24 cellular contexts compared by ENCODE assay signal in genomic region chr3:124960205-124960604, GRCh38. TPM values are rescaled to one million over a fixed set of nuclear protein-coding genes. Genes with fewer than 3 reads are reported as not detected.
DNase-seq lines count a peak whose midpoint lies in the region; ATAC-seq and TF ChIP-seq lines count a peak whose summit lies in the region.
"Had no signal": no experiment of that assay in that cellular context is flagged by ENCODE, and none has a peak within 500 bp of the region (broad histone marks: within the 10 kb centered on the region; RNA-seq: fewer than 3 reads in every experiment).

No MANE protein-coding gene starts in this region.

- H3K36me3 ChIP-seq in mammary epithelial cell (ENCODE audit: insufficient read depth, low read length) (no peaks in the 10 kb centered on the region), breast epithelium (no peaks in the 10 kb centered on the region), endodermal cell (ENCODE audit: control insufficient read depth, insufficient read depth, low read length) (no peaks in the 10 kb centered on the region)
- H3K36me3 ChIP-seq: BE2C; BLaER1 treated with 17β-estradiol and CSF1 and Interleukin-3, amounts not matched to agents 10 nM and 100 nM; HAP-1 had no signal

- H3K27ac ChIP-seq in mammary epithelial cell (ENCODE audit: insufficient read depth, low read depth, low read length) (no peak overlapping the region), breast epithelium (no peak overlapping the region), endodermal cell (ENCODE audit: low read depth, low read length) (no peak overlapping the region)
- H3K27ac ChIP-seq: A549; BLaER1 treated with 17β-estradiol and CSF1 and Interleukin-3, amounts not matched to agents 10 nM and 100 nM had no signal

- H3K4me3 Mint-ChIP-seq in endodermal cell: no peak overlapping the region
- no peak overlapping the region for H3K4me3 Mint-ChIP-seq in glutamatergic neuron (ENCODE audit: unreplicated experiment)
- no peak overlapping the region for H3K4me3 Mint-ChIP-seq in WTC11
- H3K4me3 Mint-ChIP-seq in effector memory CD8-positive, alpha-beta T cell: no peak overlapping the region
- H3K4me3 Mint-ChIP-seq: CD14-positive monocyte; CD4-positive, alpha-beta T cell; CD8-positive, alpha-beta memory T cell; GM23338; HFFc6 had no signal

- H3K4me1 ChIP-seq in mammary epithelial cell (ENCODE audit: insufficient read depth, low read length) (no peaks in the 10 kb centered on the region), breast epithelium (no peaks in the 10 kb centered on the region), endodermal cell (ENCODE audit: control insufficient read depth, insufficient read depth, low read length) (no peaks in the 10 kb centered on the region)
- H3K4me1 ChIP-seq: HAP-1 had no signal

- H3K9me3 ChIP-seq in mammary epithelial cell (replicated peaks; ENCODE audit: insufficient read depth, low read length) (no peaks in the 10 kb centered on the region), breast epithelium (no peaks in the 10 kb centered on the region), endodermal cell (ENCODE audit: control insufficient read depth, low read length) (no peaks in the 10 kb centered on the region)
- H3K9me3 ChIP-seq: BE2C, HAP-1 had no signal

- no peaks in the 10 kb centered on the region for H3K4me1 Mint-ChIP-seq in endodermal cell
- no peaks in the 10 kb centered on the region for H3K4me1 Mint-ChIP-seq in glutamatergic neuron (ENCODE audit: low read depth, unreplicated experiment)
- H3K4me1 Mint-ChIP-seq in WTC11: peaks cover 6% of the 10 kb centered on the region; the same call in 1 of the 2 replicates
- no peaks in the 10 kb centered on the region for H3K4me1 Mint-ChIP-seq in effector memory CD8-positive, alpha-beta T cell (ENCODE audit: low read depth in 2 of 2)
- H3K4me1 Mint-ChIP-seq: CD14-positive monocyte, GM23338 had no signal

- in situ Hi-C loops in mammary epithelial cell (cut with MboI; ENCODE audit: low sequenced_read_pairs in 2 of 2): no loop called here

- DNase-seq in mammary epithelial cell (no peak), breast epithelium (ENCODE audit: low spot score in 2 of 2) (no peak), endodermal cell (peak; percentile 16), left colon (no peak), glutamatergic neuron (no peak), WTC11 (ENCODE audit: low spot score) (no peak)
- no peak for DNase-seq in effector memory CD8-positive, alpha-beta T cell
- DNase-seq: 8988T; ACHN; AML-193; BE2C; CD4-positive, alpha-beta T cell; CD8-positive, alpha-beta memory T cell; DMS 273 treated with DMSO at 0.1 percent for 48 hours; DMS79; EL; GDM1; HFFc6 had no signal

- H3K4me3 ChIP-seq in mammary epithelial cell (replicated peaks in 1 of 3; ENCODE audit: insufficient read depth in 1 of 3, low read depth in 2 of 3, low read length in 3 of 3): no peak overlapping the region
- no peak overlapping the region for H3K4me3 ChIP-seq in breast epithelium
- no peak overlapping the region for H3K4me3 ChIP-seq in endodermal cell (ENCODE audit: low read length)
- H3K4me3 ChIP-seq: A549; BLaER1 treated with 17β-estradiol and CSF1 and Interleukin-3, amounts not matched to agents 10 nM and 100 nM; GM12878; GM23338; HAP-1 had no signal

- H3K9me3 Mint-ChIP-seq in endodermal cell (no peaks in the 10 kb centered on the region), glutamatergic neuron (ENCODE audit: unreplicated experiment) (no peaks in the 10 kb centered on the region), WTC11 (peaks cover 12% of the 10 kb centered on the region)
- H3K9me3 Mint-ChIP-seq in effector memory CD8-positive, alpha-beta T cell: no peaks in the 10 kb centered on the region
- H3K9me3 Mint-ChIP-seq: CD14-positive monocyte; CD8-positive, alpha-beta memory T cell; GM23338; HFFc6 had no signal

- intact Hi-C loops in mammary epithelial cell (cut with micrococcal nuclease) (no loop called here), breast epithelium (cut with DNase I; ENCODE audit: low total_unique reads) (no loop called here), left colon (cut with DNase I, micrococcal nuclease) (no loop called here)

- H3K9ac ChIP-seq in mammary epithelial cell (ENCODE audit: insufficient read depth, low read length) (no peak overlapping the region), endodermal cell (ENCODE audit: extremely low read depth, low read length, poor library complexity, severe bottlenecking) (no peak overlapping the region)
- H3K9ac ChIP-seq: BLaER1 treated with 17β-estradiol and CSF1 and Interleukin-3, amounts not matched to agents 10 nM and 100 nM had no signal

- no peak for TF ChIP-seq POLR2A in breast epithelium (IDR thresholded peaks at IDR 0.05)

- dilution Hi-C loops in mammary epithelial cell (cut with HindIII; ENCODE audit: low sequenced_read_pairs): no loop called here

- no peaks in the 10 kb centered on the region for H4K20me1 ChIP-seq in mammary epithelial cell (ENCODE audit: insufficient read depth, low read length)
- H4K20me1 ChIP-seq: BLaER1 treated with 17β-estradiol and CSF1 and Interleukin-3, amounts not matched to agents 10 nM and 100 nM had no signal

- TSS peak; percentile 76 for BruUV-seq in mammary epithelial cell (replicated peaks; lab: Mats Ljungman, UMichigan)

- H3K36me3 Mint-ChIP-seq in endodermal cell (ENCODE audit: low read depth) (no peaks in the 10 kb centered on the region), glutamatergic neuron (ENCODE audit: unreplicated experiment) (no peaks in the 10 kb centered on the region), WTC11 (no peaks in the 10 kb centered on the region)
- no peaks in the 10 kb centered on the region for H3K36me3 Mint-ChIP-seq in effector memory CD8-positive, alpha-beta T cell (ENCODE audit: insufficient read depth)
- H3K36me3 Mint-ChIP-seq: CD14-positive monocyte had no signal

- no peak overlapping the region for H3K4me2 ChIP-seq in mammary epithelial cell (ENCODE audit: insufficient read depth, low read depth, low read length)
- H3K4me2 ChIP-seq: A549, GM23338 had no signal

- no peaks in the 10 kb centered on the region for H3K79me2 ChIP-seq in mammary epithelial cell (ENCODE audit: insufficient read depth, low read length)

- no CpG with 5 or more reads among the region's 1 CpG for WGBS in mammary epithelial cell (ENCODE audit: low coverage, missing lambda C conversion rate)
- 92 to 100% methylated on average over 1 of the region's 1 CpG for WGBS in endodermal cell (ENCODE audit: insufficient coverage in 1 of 2, insufficient read length in 1 of 2), 2 experiments

- CTCF ChIA-PET in mammary epithelial cell (lab: Charles Lee; ENCODE audit: low non-redundant PET) (no interaction called here), WTC11 (lab: Charles Lee) (no interaction called here)

- no peaks in the 10 kb centered on the region for H3K27me3 ChIP-seq in mammary epithelial cell (ENCODE audit: insufficient read depth, low read length)
- no peaks in the 10 kb centered on the region for H3K27me3 ChIP-seq in breast epithelium
- no peaks in the 10 kb centered on the region for H3K27me3 ChIP-seq in endodermal cell (ENCODE audit: control insufficient read depth, insufficient read depth, low read length, poor library complexity, severe bottlenecking)
- H3K27me3 ChIP-seq: BE2C; BLaER1 treated with 17β-estradiol and CSF1 and Interleukin-3, amounts not matched to agents 10 nM and 100 nM had no signal

- H2AFZ ChIP-seq in mammary epithelial cell (ENCODE audit: low read depth, low read length): no peak overlapping the region
- H2AFZ ChIP-seq: GM23338 had no signal

- TF ChIP-seq CTCF in mammary epithelial cell (conservative IDR thresholded peaks at IDR 0.05 in 1 of 2, IDR thresholded peaks at IDR 0.05 in 1 of 2; ENCODE audit: extremely low read depth in 1 of 2, insufficient read depth in 1 of 2, low read depth in 1 of 2, low read length in 2 of 2) (no peak), breast epithelium (IDR thresholded peaks at IDR 0.05) (no peak), endodermal cell (conservative IDR thresholded peaks at IDR 0.05) (no peak), glutamatergic neuron (IDR thresholded peaks at IDR 0.05; ENCODE audit: partially characterized antibody, unreplicated experiment) (no peak), WTC11 (IDR thresholded peaks at IDR 0.05) (no peak)

- H3K27me3 Mint-ChIP-seq in endodermal cell (ENCODE audit: insufficient read depth): no peaks in the 10 kb centered on the region
- peaks cover 3% of the 10 kb centered on the region for H3K27me3 Mint-ChIP-seq in glutamatergic neuron (ENCODE audit: unreplicated experiment)
- no peaks in the 10 kb centered on the region for H3K27me3 Mint-ChIP-seq in WTC11 (ENCODE audit: low read depth)
- no peaks in the 10 kb centered on the region for H3K27me3 Mint-ChIP-seq in effector memory CD8-positive, alpha-beta T cell
- H3K27me3 Mint-ChIP-seq: CD4-positive, alpha-beta T cell had no signal

- ATAC-seq in left colon (peak; percentile 74), WTC11 (no peak)
- no peak for ATAC-seq in effector memory CD8-positive, alpha-beta T cell (replicated peaks)
- ATAC-seq: A549, GM12878 had no signal

- POLR2A ChIA-PET in WTC11 (lab: Charles Lee): no interaction called here

- no peak overlapping the region for H3K27ac Mint-ChIP-seq in endodermal cell
- H3K27ac Mint-ChIP-seq in glutamatergic neuron (ENCODE audit: unreplicated experiment): no peak overlapping the region
- H3K27ac Mint-ChIP-seq in WTC11: no peak overlapping the region
- H3K27ac Mint-ChIP-seq in effector memory CD8-positive, alpha-beta T cell: no peak overlapping the region
- H3K27ac Mint-ChIP-seq: CD4-positive, alpha-beta T cell; GM23338; HFFc6 had no signal

TF ChIP-seq in WTC11, 78 proteins besides CTCF, POLR2A, EP300 and RAD21 (continues in another document):
- TF ChIP-seq ATF3 (CRISPR knock-in tag; conservative IDR thresholded peaks at IDR 0.05): no peak
- no peak for TF ChIP-seq FOXJ3 (CRISPR knock-in tag; IDR thresholded peaks at IDR 0.05; ENCODE audit: borderline replicate concordance)
- TF ChIP-seq ZNF232 (CRISPR knock-in tag; IDR thresholded peaks at IDR 0.05): no peak
- TF ChIP-seq IRF1 (CRISPR knock-in tag; IDR thresholded peaks at IDR 0.05): no peak

RNA-seq across cellular contexts. Expression of gene MUC13, which starts 25.7 kb away (rescaled TPM):
- not detected for total RNA-seq in mammary epithelial cell
- polyA plus RNA-seq in mammary epithelial cell: not detected
- not detected for polyA minus RNA-seq in mammary epithelial cell
- total RNA-seq in breast epithelium: 1 to 10 TPM in 1 of 3 donors, not detected in 2; 3.9 TPM
- under 1 TPM in 1 of 2 donors, not detected in 1; 0.15 TPM for total RNA-seq in endodermal cell
- not detected for polyA plus RNA-seq in endodermal cell (2013, experiment 1 of 2)
- polyA plus RNA-seq in endodermal cell (2013, experiment 2 of 2): not detected
- 1,000 to 10,000 TPM; 1,001 to 1,021 TPM for total RNA-seq in left colon
- total RNA-seq in glutamatergic neuron (ENCODE audit: unreplicated experiment): not detected
- total RNA-seq in WTC11 (2021): 0.22 to 0.34 TPM in 2 of 3 replicates, not detected in the other
- total RNA-seq: CD8-positive, alpha-beta memory T cell; GM23338 had no signal
- polyA plus RNA-seq: CD14-positive monocyte; CD8-positive, alpha-beta memory T cell; GM23338 had no signal

Comparison
In these comparisons a context has a peak if more than half of its experiments do, and no peak if none do; other contexts are left out.
1. RNA of gene MUC13, which starts 25.7 kb away (total RNA-seq): 1,001 to 1,021 TPM in left colon; 3.9 TPM in breast epithelium, 0.22 to 0.34 TPM in WTC11, 0.15 TPM in endodermal cell, not detected in mammary epithelial cell and not detected in glutamatergic neuron (single experiment); every median in the first group is over 100 times any median in the second.